ENCODE assay signal across 23 cellular contexts in the genomic region with DNA sequence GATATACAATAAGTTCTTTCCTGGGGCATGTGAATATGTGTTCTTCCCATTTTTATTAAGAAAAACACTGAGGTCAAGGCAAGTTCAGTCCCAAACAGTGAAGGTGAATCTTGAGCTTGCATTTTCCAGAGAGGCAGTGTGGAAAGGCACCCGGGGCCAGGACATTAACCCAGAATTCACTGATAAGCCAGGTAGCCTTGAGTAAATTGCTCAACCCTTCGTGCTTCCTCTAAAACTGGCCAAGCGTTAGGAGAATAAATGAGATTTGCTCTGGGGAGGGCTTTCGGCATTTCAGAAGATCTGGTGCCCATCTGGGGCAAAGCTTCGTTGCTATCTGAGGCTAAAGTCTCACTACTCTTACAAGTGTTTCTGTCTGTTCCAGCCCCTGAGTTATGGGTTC.
"Had no signal": no experiment of that assay in that cellular context is flagged by ENCODE, and none has a peak within 500 bp of the region (broad histone marks: within the 10 kb centered on the region; RNA-seq: fewer than 3 reads in every experiment).

No MANE protein-coding gene starts in this region.

- H3K4me3 ChIP-seq: coronary artery, dorsolateral prefrontal cortex, esophagus squamous epithelium, gastrocnemius medialis, heart right ventricle, left lung, lower lobe of right lung, mucosa of descending colon had no signal

- H3K4me3 Mint-ChIP-seq: mesothelial cell of epicardium had no signal

- H3K27ac ChIP-seq: coronary artery, dorsolateral prefrontal cortex, epithelial cell of prostate, esophagus squamous epithelium, gastrocnemius medialis, heart right ventricle, left lung, lower lobe of right lung had no signal

- H3K4me1 ChIP-seq: esophagus squamous epithelium, gastrocnemius medialis, heart right ventricle, left lung, lower lobe of right lung had no signal

- H3K27ac Mint-ChIP-seq: mesothelial cell of epicardium had no signal

- DNase-seq: dermis blood vessel endothelial cell; dorsolateral prefrontal cortex; effector CD4-positive, alpha-beta T cell; effector memory CD4-positive, alpha-beta T cell; erythroblast; esophagus squamous epithelium; foreskin fibroblast; foreskin melanocyte; gastrocnemius medialis; glutamatergic neuron; head of caudate nucleus; heart right ventricle; hippocampal formation; left cardiac atrium; left lung; left ventricle myocardium superior; lower lobe of right lung; mesenchymal stem cell; mucosa of descending colon had no signal

- H3K36me3 Mint-ChIP-seq: mesothelial cell of epicardium had no signal

- H3K27me3 ChIP-seq: dorsolateral prefrontal cortex, gastrocnemius medialis, left lung had no signal

- H3K9me3 ChIP-seq: esophagus squamous epithelium, gastrocnemius medialis, left lung, lower lobe of right lung, mucosa of descending colon had no signal

- H3K36me3 ChIP-seq: esophagus squamous epithelium, gastrocnemius medialis, heart right ventricle, left lung, lower lobe of right lung had no signal

- ATAC-seq: esophagus mucosa, gastrocnemius medialis, heart right ventricle, left cardiac atrium, left lung, left ventricle myocardium superior, lower lobe of right lung, mucosa of descending colon had no signal
